In the genomic region with DNA sequence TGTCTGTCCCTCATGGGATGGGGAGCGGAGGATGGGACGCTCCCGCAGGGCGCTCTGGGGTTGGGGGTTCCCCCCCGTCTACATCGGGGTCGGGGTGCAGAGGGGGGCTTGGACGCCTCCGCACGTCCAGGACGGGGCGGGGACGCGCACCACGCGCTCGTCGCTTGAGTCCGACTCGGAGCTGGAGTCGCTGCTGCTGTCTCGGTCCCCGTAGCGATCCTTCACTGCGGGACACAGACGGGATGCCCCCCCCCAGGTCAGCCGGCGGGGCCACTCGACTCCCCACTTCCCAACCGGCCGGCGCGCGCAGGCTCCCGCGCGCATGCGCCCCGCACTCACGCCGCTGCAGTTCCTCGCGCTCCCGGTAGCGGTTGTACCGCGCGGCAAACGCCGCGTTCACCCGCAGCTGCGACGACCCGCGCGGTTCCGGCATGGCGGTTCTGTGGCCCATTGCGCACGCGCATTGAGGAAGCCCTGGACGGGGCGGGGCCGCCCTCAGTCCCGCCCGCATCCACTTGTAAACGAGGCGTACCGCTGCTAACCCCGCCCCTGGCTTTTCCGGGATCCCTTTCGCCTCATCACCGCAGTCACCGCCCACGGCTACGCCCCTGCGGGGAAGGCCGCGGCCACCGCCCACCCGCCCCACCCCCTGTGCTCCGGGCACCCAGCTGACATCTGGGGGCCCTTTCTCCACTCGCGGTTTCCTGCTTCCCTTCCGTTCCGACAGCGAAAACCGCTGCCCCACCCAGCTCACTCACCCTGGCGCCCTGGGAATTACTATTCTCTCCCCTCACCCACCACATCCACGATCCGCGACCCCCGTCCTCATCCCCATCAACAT, we compare ENCODE assay signal across 8 cellular contexts. TPM values are rescaled to one million over a fixed set of nuclear protein-coding genes. Genes with fewer than 3 reads are reported as not detected.
DNase-seq lines count a peak whose midpoint lies in the region; TF ChIP-seq lines count a peak whose summit lies in the region.

A gene (minus strand): TSS at position 444 of the 841 bp plus-strand sequence. CDS start 11 bp downstream, at position 433.

- peak; percentile 93 for DNase-seq in GM04504 (ENCODE audit: low read depth)
- peak; percentile 91 for DNase-seq in HFF-Myc (ENCODE audit: extremely low read depth, low read depth)
- peak; percentile 100 for DNase-seq in NB4 (ENCODE audit: low read depth)
- DNase-seq in SK-N-DZ (ENCODE audit: low spot score) = peak; percentile 96
- DNase-seq in activated naive CD4-positive, alpha-beta T cell treated with anti-CD3 and anti-CD28 coated beads for 36 hours = peak; percentile 99
- peak; percentile 99 for DNase-seq in germinal center (ENCODE audit: low spot score)
- peak; percentile 41 to 99 (median 95) for DNase-seq in nucleus accumbens (lab: John Stamatoyannopoulos, UW)
- DNase-seq in superior temporal gyrus (ENCODE audit: extremely low spot score) = peak; percentile 98

- intact Hi-C loops in activated naive CD4-positive, alpha-beta T cell treated with anti-CD3 and anti-CD28 coated beads for 36 hours (cut with micrococcal nuclease) = loop anchor here (1.0 to 5.0 kb wide), 5 partner anchors 10 to 148 kb away; a partner anchor contains a TSS

- TF ChIP-seq CTCF in HFF-Myc (IDR thresholded peaks at IDR 0.05; ENCODE audit: low read depth, low read length, missing control alignments) (no peak), NB4 (IDR thresholded peaks at IDR 0.05; ENCODE audit: low read depth, low read length) (peak; percentile 35)

- no peaks in the 10 kb centered on the region for H3K27me3 Mint-ChIP-seq in activated naive CD4-positive, alpha-beta T cell treated with anti-CD3 and anti-CD28 coated beads for 36 hours (ENCODE audit: low read depth)

- H3K9me3 Mint-ChIP-seq in activated naive CD4-positive, alpha-beta T cell treated with anti-CD3 and anti-CD28 coated beads for 36 hours = no peaks in the 10 kb centered on the region

- CTCF ChIA-PET in activated naive CD4-positive, alpha-beta T cell treated with anti-CD3 and anti-CD28 coated beads for 36 hours (lab: Charles Lee) = interaction anchor here (0.5 to 3.0 kb wide), 3 partner anchors 13 to 169 kb away, joined by 3 to 9 read pairs (median 4); no protein-coding TSS in a partner anchor

- H3K36me3 Mint-ChIP-seq in activated naive CD4-positive, alpha-beta T cell treated with anti-CD3 and anti-CD28 coated beads for 36 hours (ENCODE audit: low read depth) = peaks cover 46% of the 10 kb centered on the region

- peak; percentile 99 for TF ChIP-seq POLR2A in NB4 (IDR thresholded peaks at IDR 0.05; ENCODE audit: extremely low read depth, insufficient read length)

- H3K4me3 ChIP-seq in HFF-Myc (replicated peaks; ENCODE audit: low read depth, low read length) (peak within 1 kb of the TSS; percentile 71), NB4 (ENCODE audit: low read depth, low read length) (peak within 1 kb of the TSS; percentile 88)

- H3K27ac Mint-ChIP-seq in activated naive CD4-positive, alpha-beta T cell treated with anti-CD3 and anti-CD28 coated beads for 36 hours = peak within 1 kb of the TSS; percentile 98

- H3K4me1 Mint-ChIP-seq in activated naive CD4-positive, alpha-beta T cell treated with anti-CD3 and anti-CD28 coated beads for 36 hours (ENCODE audit: low read depth) = peaks cover 49% of the 10 kb centered on the region

- peak within 1 kb of the TSS; percentile 94 for H3K4me3 Mint-ChIP-seq in activated naive CD4-positive, alpha-beta T cell treated with anti-CD3 and anti-CD28 coated beads for 36 hours

RNA-seq across cellular contexts. Expression of the gene that starts here (rescaled TPM):
- polyA plus RNA-seq in SK-N-DZ (2014; cell fraction: cytosol; rRNA removed) = 16.4 and 16.9 TPM in 2 replicates
- polyA plus RNA-seq in SK-N-DZ (2014; cell fraction: nucleus; rRNA removed) = 59.4 and 62.4 TPM in 2 replicates
- total RNA-seq in activated naive CD4-positive, alpha-beta T cell treated with anti-CD3 and anti-CD28 coated beads for 36 hours = 10 to 100 TPM; 50.2 to 51.7 TPM

Comparison
In these comparisons a context has a peak if more than half of its experiments do, and no peak if none do; other contexts are left out.
1. Peak in every context shown above with its lines: DNase-seq and H3K4me3 ChIP-seq.